8 cellular contexts compared by ENCODE assay signal in genomic region chr16:74862743-74863244, GRCh38.
DNase-seq lines count a peak whose midpoint lies in the region; ATAC-seq and TF ChIP-seq lines count a peak whose summit lies in the region.

No MANE protein-coding gene starts in this region.

- DNase-seq in Caco-2 (peak; percentile 49 to 78), HT1080 (ENCODE audit: low read depth) (peak; percentile 57), OCI-M1 (lab: John Stamatoyannopoulos, UW) (peak; percentile 58), myocyte (ENCODE audit: low read depth) (peak; percentile 47), lower leg skin (ENCODE audit: low spot score in 2 of 2) (no peak), GDM1 (lab: John Stamatoyannopoulos, UW) (no peak)
- DNase-seq in effector memory CD8-positive, alpha-beta T cell, result peak in 1 of 3 experiments; percentile 3

- no peaks in the 10 kb centered on the region for H3K9me3 ChIP-seq in Caco-2

- no peaks in the 10 kb centered on the region for H3K27me3 ChIP-seq in Caco-2 (replicated peaks; ENCODE audit: control insufficient read depth, insufficient read depth, low read length)

- no peaks in the 10 kb centered on the region for H3K9me3 Mint-ChIP-seq in Caco-2 (ENCODE audit: unreplicated experiment)
- H3K9me3 Mint-ChIP-seq in effector memory CD8-positive, alpha-beta T cell, result no peaks in the 10 kb centered on the region

- H3K4me3 ChIP-seq in Caco-2 (ENCODE audit: low read depth, low read length) (no peak overlapping the region), lower leg skin (ENCODE audit: low read depth, poor library complexity, severe bottlenecking) (no peak overlapping the region)

- H3K27me3 Mint-ChIP-seq in Caco-2 (ENCODE audit: insufficient read depth, unreplicated experiment), result no peaks in the 10 kb centered on the region
- H3K27me3 Mint-ChIP-seq in effector memory CD8-positive, alpha-beta T cell, result no peaks in the 10 kb centered on the region

- ATAC-seq in GM18517 (IDR thresholded peaks at IDR 0.05; ENCODE audit: unreplicated experiment), result peak; percentile 67
- ATAC-seq in effector memory CD8-positive, alpha-beta T cell (replicated peaks), result peak; percentile 51

- no peak for TF ChIP-seq POLR2A in lower leg skin (IDR thresholded peaks at IDR 0.05)

- BruUV-seq in Caco-2 (replicated peaks; lab: Mats Ljungman, UMichigan), result no TSS peak

- WGBS in lower leg skin, 2 donors, result 19% methylated on average over 10 of the region's 10 CpGs

- POLR2A ChIA-PET in Caco-2 (lab: Charles Lee), result interaction anchor here (0.6 to 1.2 kb wide), 4 partner anchors 10 to 196 kb away, joined by 3 to 6 read pairs (median 4); partner anchors contain the start of genes FA2H and RFWD3

- H3K36me3 Mint-ChIP-seq in Caco-2 (ENCODE audit: insufficient read depth, unreplicated experiment), result peaks cover 5% of the 10 kb centered on the region
- H3K36me3 Mint-ChIP-seq in effector memory CD8-positive, alpha-beta T cell (ENCODE audit: insufficient read depth), result peaks cover 6% of the 10 kb centered on the region

- intact Hi-C loops in Caco-2 (cut with micrococcal nuclease; ENCODE audit: unreplicated experiment) (loop anchor here (1.0 to 2.0 kb wide), 5 partner anchors 49 to 268 kb away; partner anchors contain the start of gene FA2H), lower leg skin (cut with DNase I; ENCODE audit: low total_unique reads) (loop anchor here (2.0 kb wide), 1 partner anchor 154 kb away; no protein-coding TSS in a partner anchor)

- H3K4me1 ChIP-seq in Caco-2, result no peaks in the 10 kb centered on the region

- TF ChIP-seq CTCF in Caco-2 (IDR thresholded peaks at IDR 0.05; ENCODE audit: insufficient read depth in 1 of 2, low read depth in 1 of 2, low read length in 1 of 2, severe bottlenecking in 1 of 2, unreplicated experiment in 1 of 2) (peak; percentile 88 to 97), lower leg skin (IDR thresholded peaks at IDR 0.05) (no peak)

- no peaks in the 10 kb centered on the region; the same call in 1 of the 2 replicates for H3K36me3 ChIP-seq in Caco-2 (ENCODE audit: control insufficient read depth, insufficient read depth, low read length)

- no peak overlapping the region for H3K4me3 Mint-ChIP-seq in Caco-2 (ENCODE audit: unreplicated experiment)
- no peak overlapping the region for H3K4me3 Mint-ChIP-seq in effector memory CD8-positive, alpha-beta T cell

- CTCF ChIA-PET in Caco-2 (lab: Charles Lee), result interaction anchor here (0.5 to 3.9 kb wide), 27 partner anchors 10 to 558 kb away, joined by 3 to 66 read pairs (median 5); partner anchors contain the start of genes FA2H, GLG1, RFWD3 and WDR59

- no peak overlapping the region for H3K27ac Mint-ChIP-seq in Caco-2 (ENCODE audit: unreplicated experiment)
- H3K27ac Mint-ChIP-seq in effector memory CD8-positive, alpha-beta T cell, result peak overlapping the region in 1 of 2 donors; percentile 35

- H3K4me1 Mint-ChIP-seq in Caco-2 (ENCODE audit: low read depth, unreplicated experiment), result peaks cover 5% of the 10 kb centered on the region
- H3K4me1 Mint-ChIP-seq in effector memory CD8-positive, alpha-beta T cell (ENCODE audit: low read depth in 2 of 2), result peaks cover under 1 to 3% of the 10 kb centered on the region in 2 donors

Comparison
In these comparisons a context has a peak if more than half of its experiments do, and no peak if none do; other contexts are left out.
1. DNase-seq: peak in Caco-2 (2 of 2), HT1080 (single experiment), OCI-M1 (single experiment) and myocyte (single experiment); none in lower leg skin (0 of 2) and GDM1 (single experiment).
2. CTCF ChIP-seq: peak in Caco-2 (2 of 2); none in lower leg skin (0 of 3).